In the genomic region with DNA sequence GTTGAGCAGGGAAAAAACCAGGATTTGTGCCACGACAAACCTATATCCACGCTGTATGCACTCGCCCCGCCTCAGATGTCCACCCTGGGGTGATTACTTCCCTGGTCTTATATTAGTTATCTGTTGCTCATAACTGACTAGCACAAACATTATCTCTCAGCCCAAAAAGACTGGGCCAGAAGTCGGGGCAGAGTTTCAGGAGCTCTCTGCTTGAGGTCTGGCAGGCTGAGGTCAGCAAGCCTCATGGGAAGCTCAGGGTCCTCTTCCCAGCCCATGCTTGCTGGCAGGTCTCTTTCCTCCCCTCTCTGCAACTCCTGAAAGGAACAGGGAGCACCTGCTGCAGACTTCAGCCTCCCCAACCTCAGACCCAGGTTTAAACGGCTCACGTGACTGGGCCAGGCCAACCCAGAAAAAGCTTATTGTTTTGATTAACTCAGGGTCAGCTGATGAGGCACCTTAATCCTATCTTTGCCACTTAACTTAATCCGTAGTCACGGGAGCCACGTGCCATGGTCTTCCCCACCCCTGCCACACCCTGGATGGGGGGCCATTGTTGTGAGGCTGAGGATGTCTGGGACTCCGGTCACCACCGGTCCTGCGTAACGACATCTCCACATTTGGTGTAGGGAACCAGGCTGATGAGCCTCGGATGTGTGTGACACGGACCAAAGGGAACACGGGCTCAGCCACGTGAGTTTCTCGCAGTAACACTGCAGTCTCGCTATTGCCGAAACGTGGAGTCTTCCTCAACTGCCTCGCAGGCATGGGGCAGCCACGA, we compare ENCODE assay signal across 20 cellular contexts.
"Had no signal": no experiment of that assay in that cellular context is flagged by ENCODE, and none has a peak within 500 bp of the region (broad histone marks: within the 10 kb centered on the region; RNA-seq: fewer than 3 reads in every experiment).

No MANE protein-coding gene starts in this region.

- H3K4me1 ChIP-seq: parathyroid adenoma, tibial nerve had no signal

- H3K27ac ChIP-seq: parathyroid adenoma, tibial nerve had no signal

- H3K4me3 Mint-ChIP-seq: activated CD4-positive, alpha-beta T cell treated with anti-CD3 and anti-CD28 coated beads for 36 hours; activated T-cell treated with anti-CD3 and anti-CD28 coated beads, Interleukin-2, amount 50 U/mL, for 4 hours; activated T-helper 17 cell treated with anti-CD3 and anti-CD28 coated beads, Interleukin-2, amount 50 U/mL, for 72 hours; nephron; stimulated activated naive B cell treated with anti-CD40 and anti-IgM and Interleukin-4, amounts not matched to agents 10 μg/mL and 1 μg/mL and 100 μg/mL, for 72 hours had no signal

- ATAC-seq: activated CD4-positive, alpha-beta T cell treated with anti-CD3 and anti-CD28 coated beads for 36 hours; activated T-cell treated with anti-CD3 and anti-CD28 coated beads, Interleukin-2, amount 50 U/mL, for 4 hours; activated T-helper 17 cell treated with anti-CD3 and anti-CD28 coated beads, Interleukin-2, amount 50 U/mL, for 72 hours; stimulated activated naive B cell treated with anti-CD40 and anti-IgM and Interleukin-4, amounts not matched to agents 10 μg/mL and 1 μg/mL and 100 μg/mL, for 72 hours had no signal

- H3K36me3 ChIP-seq: esophagus squamous epithelium, left ventricle myocardium inferior, tibial nerve had no signal

- H3K4me1 Mint-ChIP-seq: activated CD4-positive, alpha-beta T cell treated with anti-CD3 and anti-CD28 coated beads for 36 hours; activated T-helper 17 cell treated with anti-CD3 and anti-CD28 coated beads, Interleukin-2, amount 50 U/mL, for 72 hours; stimulated activated naive B cell treated with anti-CD40 and anti-IgM and Interleukin-4, amounts not matched to agents 10 μg/mL and 1 μg/mL and 100 μg/mL, for 72 hours had no signal

- H3K9ac ChIP-seq: parathyroid adenoma had no signal

- DNase-seq: activated CD4-positive, alpha-beta T cell treated with anti-CD3 and anti-CD28 coated beads for 36 hours; activated CD4-positive, alpha-beta T cell treated with anti-CD3 and anti-CD28 coated beads, Interleukin-2, amount 50 U/mL, for 48 hours; activated CD4-positive, CD25-positive, alpha-beta regulatory T cell; activated gamma-delta T cell treated with Interleukin-2 at 50 U/mL for 16 hours; activated naive CD4-positive, alpha-beta T cell treated with anti-CD3 and anti-CD28 coated beads, Interleukin-2, amount 50 U/mL, for 16 hours; activated T-cell treated with anti-CD3 and anti-CD28 coated beads, Interleukin-2, amount 50 U/mL, for 4 hours; amygdala; dermis blood vessel endothelial cell; effector CD4-positive, alpha-beta T cell; esophagus squamous epithelium; foreskin melanocyte; left ventricle myocardium inferior; right cardiac atrium; stimulated activated CD4-positive, alpha-beta T cell treated with anti-CD3 and anti-CD28 coated beads, Interleukin-15, amount 100 ng/mL, for 24 hours; stimulated activated CD4-positive, alpha-beta T cell treated with anti-CD3 and anti-CD28 coated beads, Interleukin-2, amount 100 ng/mL, for 24 hours; stimulated activated naive B cell treated with anti-CD40 and anti-IgM and Interleukin-4, amounts not matched to agents 10 μg/mL and 1 μg/mL and 100 μg/mL, for 72 hours had no signal

- H3K27ac Mint-ChIP-seq: activated CD4-positive, alpha-beta T cell treated with anti-CD3 and anti-CD28 coated beads for 36 hours; activated T-helper 17 cell treated with anti-CD3 and anti-CD28 coated beads, Interleukin-2, amount 50 U/mL, for 72 hours; nephron; stimulated activated naive B cell treated with anti-CD40 and anti-IgM and Interleukin-4, amounts not matched to agents 10 μg/mL and 1 μg/mL and 100 μg/mL, for 72 hours had no signal

- H3K4me3 ChIP-seq: esophagus squamous epithelium, left ventricle myocardium inferior, tibial nerve had no signal

- H3K9me3 ChIP-seq: esophagus squamous epithelium, left ventricle myocardium inferior had no signal

- H3K9me3 Mint-ChIP-seq: activated T-cell treated with anti-CD3 and anti-CD28 coated beads, Interleukin-2, amount 50 U/mL, for 4 hours; activated T-helper 17 cell treated with anti-CD3 and anti-CD28 coated beads, Interleukin-2, amount 50 U/mL, for 72 hours; nephron had no signal

- H3K27me3 ChIP-seq: tibial nerve had no signal

- H3K36me3 Mint-ChIP-seq: stimulated activated naive B cell treated with anti-CD40 and anti-IgM and Interleukin-4, amounts not matched to agents 10 μg/mL and 1 μg/mL and 100 μg/mL, for 72 hours had no signal
